ENCODE assay signal across 22 cellular contexts in genomic region chr2:73891276-73891901, GRCh38. TPM values are rescaled to one million over a fixed set of nuclear protein-coding genes. Genes with fewer than 3 reads are reported as not detected.
DNase-seq lines count a peak whose midpoint lies in the region; ATAC-seq and TF ChIP-seq lines count a peak whose summit lies in the region.
"Had no signal": no experiment of that assay in that cellular context is flagged by ENCODE, and none has a peak within 500 bp of the region (broad histone marks: within the 10 kb centered on the region; RNA-seq: fewer than 3 reads in every experiment).

No MANE protein-coding gene starts in this region.

- intact Hi-C loops in colonic mucosa (cut with DNase I): no loop called here

- no peaks in the 10 kb centered on the region for H3K27me3 ChIP-seq in colonic mucosa
- no peaks in the 10 kb centered on the region for H3K27me3 ChIP-seq in neural progenitor cell
- no peaks in the 10 kb centered on the region for H3K27me3 ChIP-seq in right atrium auricular region
- H3K27me3 ChIP-seq: BLaER1 treated with 17β-estradiol and CSF1 and Interleukin-3, amounts not matched to agents 10 nM and 100 nM; SJSA1 had no signal

- H3K4me1 Mint-ChIP-seq in activated T-helper 17 cell treated with anti-CD3 and anti-CD28 coated beads, Interleukin-2, amount 50 U/mL, for 72 hours: peaks cover 31% of the 10 kb centered on the region
- H3K4me1 Mint-ChIP-seq in neural progenitor cell (no peaks in the 10 kb centered on the region), type B pancreatic cell (ENCODE audit: unreplicated experiment) (peaks cover 9% of the 10 kb centered on the region)

- DNase-seq in colonic mucosa: no peak
- no peak for DNase-seq in neural progenitor cell (ENCODE audit: low spot score)
- DNase-seq in type B pancreatic cell (ENCODE audit: extremely low spot score, unreplicated experiment): peak; percentile 63
- DNase-seq in NCI-H187 (lab: John Stamatoyannopoulos, UW): no peak
- no peak for DNase-seq in right atrium auricular region (ENCODE audit: low spot score)
- DNase-seq: activated CD4-positive, alpha-beta T cell treated with anti-CD3 and anti-CD28 coated beads, Interleukin-2, amount 10 ng/mL, durations not matched to agents 7 days and 5 days; Caco-2; DMS79 treated with DMSO at 0.1 percent for 48 hours; GF-D8; NCI-H1417; NCI-H2081 treated with DMSO at 0.1 percent for 48 hours; NCI-H446; posterior cingulate gyrus; RPMI8226; stimulated activated naive CD4-positive, alpha-beta T cell treated with Interleukin-2 at 50 U/mL for 16 hours had no signal

- H3K9ac ChIP-seq in colonic mucosa (ENCODE audit: low read depth in 2 of 2, low read length in 2 of 2) (no peak overlapping the region), neural progenitor cell (no peak overlapping the region)
- H3K9ac ChIP-seq: BLaER1 treated with 17β-estradiol and CSF1 and Interleukin-3, amounts not matched to agents 10 nM and 100 nM had no signal

- H3K27me3 Mint-ChIP-seq in activated T-helper 17 cell treated with anti-CD3 and anti-CD28 coated beads, Interleukin-2, amount 50 U/mL, for 72 hours: no peaks in the 10 kb centered on the region
- H3K27me3 Mint-ChIP-seq in neural progenitor cell (ENCODE audit: insufficient read depth, low read depth) (peaks cover 4% of the 10 kb centered on the region), type B pancreatic cell (peaks cover 12% of the 10 kb centered on the region)

- peak overlapping the region; percentile 47 for H3K27ac Mint-ChIP-seq in activated T-helper 17 cell treated with anti-CD3 and anti-CD28 coated beads, Interleukin-2, amount 50 U/mL, for 72 hours
- no peak overlapping the region for H3K27ac Mint-ChIP-seq in neural progenitor cell
- H3K27ac Mint-ChIP-seq in type B pancreatic cell: peak overlapping the region; percentile 31
- H3K27ac Mint-ChIP-seq: activated T-helper 2 cell treated with anti-CD3 and anti-CD28 coated beads, Interferon-gamma antibody, Interleukin-2, Interleukin-4, amounts not matched to agents 10 μg/mL and 5 μg/mL and 100 μg/mL, durations not matched to agents 14 hours and 24 hours and 36 hours had no signal

- H3K9me3 ChIP-seq in colonic mucosa (no peaks in the 10 kb centered on the region), neural progenitor cell (ENCODE audit: low read depth) (no peaks in the 10 kb centered on the region), right atrium auricular region (no peaks in the 10 kb centered on the region)
- H3K9me3 ChIP-seq: BLaER1 treated with 17β-estradiol and CSF1 and Interleukin-3, amounts not matched to agents 10 nM and 100 nM; Caco-2; SJSA1 had no signal

- no peaks in the 10 kb centered on the region for H4K20me1 ChIP-seq in neural progenitor cell (ENCODE audit: low read depth)

- H3K79me2 ChIP-seq in neural progenitor cell (ENCODE audit: low read depth): no peaks in the 10 kb centered on the region

- no peaks in the 10 kb centered on the region for H3K36me3 ChIP-seq in colonic mucosa
- H3K36me3 ChIP-seq in neural progenitor cell: no peaks in the 10 kb centered on the region
- H3K36me3 ChIP-seq in right atrium auricular region: no peaks in the 10 kb centered on the region
- H3K36me3 ChIP-seq: BLaER1 treated with 17β-estradiol and CSF1 and Interleukin-3, amounts not matched to agents 10 nM and 100 nM had no signal

- peak overlapping the region; percentile 50 for H3K27ac ChIP-seq in colonic mucosa
- no peak overlapping the region for H3K27ac ChIP-seq in neural progenitor cell
- H3K27ac ChIP-seq in right atrium auricular region: no peak overlapping the region
- H3K27ac ChIP-seq: BLaER1 treated with 17β-estradiol and CSF1 and Interleukin-3, amounts not matched to agents 10 nM and 100 nM; SJSA1 had no signal

- H3K4me1 ChIP-seq in colonic mucosa (no peaks in the 10 kb centered on the region), neural progenitor cell (peaks cover 2% of the 10 kb centered on the region), right atrium auricular region (no peaks in the 10 kb centered on the region)
- H3K4me1 ChIP-seq: Caco-2 had no signal

- no peak overlapping the region for H3K4me3 Mint-ChIP-seq in activated T-helper 17 cell treated with anti-CD3 and anti-CD28 coated beads, Interleukin-2, amount 50 U/mL, for 72 hours
- H3K4me3 Mint-ChIP-seq in neural progenitor cell (peak overlapping the region; percentile 56), type B pancreatic cell (no peak overlapping the region)
- H3K4me3 Mint-ChIP-seq: activated CD4-positive, alpha-beta T cell treated with anti-CD3 and anti-CD28 coated beads, Interleukin-2, amount 10 ng/mL, durations not matched to agents 7 days and 5 days; neural crest cell had no signal

- H3K9me3 Mint-ChIP-seq in activated T-helper 17 cell treated with anti-CD3 and anti-CD28 coated beads, Interleukin-2, amount 50 U/mL, for 72 hours: no peaks in the 10 kb centered on the region
- H3K9me3 Mint-ChIP-seq in neural progenitor cell (no peaks in the 10 kb centered on the region), type B pancreatic cell (no peaks in the 10 kb centered on the region)
- H3K9me3 Mint-ChIP-seq: neural crest cell had no signal

- ATAC-seq in activated T-helper 17 cell treated with anti-CD3 and anti-CD28 coated beads, Interleukin-2, amount 50 U/mL, for 72 hours (replicated peaks): no peak
- no peak for ATAC-seq in HG02870 (IDR thresholded peaks at IDR 0.05; ENCODE audit: unreplicated experiment)
- ATAC-seq: activated naive CD4-positive, alpha-beta T cell treated with anti-CD3 and anti-CD28 coated beads, Interleukin-2, amount 50 U/mL, for 72 hours had no signal

- H3K4me2 ChIP-seq in neural progenitor cell: no peak overlapping the region
- H3K4me2 ChIP-seq: BLaER1 treated with 17β-estradiol and CSF1 and Interleukin-3, amounts not matched to agents 10 nM and 100 nM had no signal

- TF ChIP-seq CTCF in colonic mucosa (IDR thresholded peaks at IDR 0.05): no peak
- no peak for TF ChIP-seq CTCF in neural progenitor cell (IDR thresholded peaks at IDR 0.05)
- no peak for TF ChIP-seq CTCF in type B pancreatic cell (conservative IDR thresholded peaks at IDR 0.05)
- TF ChIP-seq CTCF in right atrium auricular region (IDR thresholded peaks at IDR 0.05): no peak

- H3F3A ChIP-seq in neural progenitor cell (ENCODE audit: low read depth): no peaks in the 10 kb centered on the region

- no peak overlapping the region for H3K4me3 ChIP-seq in colonic mucosa
- no peak overlapping the region for H3K4me3 ChIP-seq in neural progenitor cell
- no peak overlapping the region for H3K4me3 ChIP-seq in right atrium auricular region
- H3K4me3 ChIP-seq: BLaER1 treated with 17β-estradiol and CSF1 and Interleukin-3, amounts not matched to agents 10 nM and 100 nM; SJSA1 had no signal

- no peak overlapping the region for H2AFZ ChIP-seq in neural progenitor cell (replicated peaks)

- H3K36me3 Mint-ChIP-seq in activated T-helper 17 cell treated with anti-CD3 and anti-CD28 coated beads, Interleukin-2, amount 50 U/mL, for 72 hours (ENCODE audit: low read depth): peaks cover 3% of the 10 kb centered on the region
- H3K36me3 Mint-ChIP-seq in neural progenitor cell (no peaks in the 10 kb centered on the region), type B pancreatic cell (no peaks in the 10 kb centered on the region)

RNA-seq across cellular contexts. Expression of gene ACTG2, which starts 1.4 kb away (rescaled TPM):
- not detected for total RNA-seq in activated T-helper 17 cell treated with anti-CD3 and anti-CD28 coated beads, Interleukin-2, amount 50 U/mL, for 72 hours
- 1,000 to 10,000 TPM in 1 of 2 donors, 10 to 100 TPM in 1; 25.4 to 1,198 TPM for total RNA-seq in colonic mucosa
- total RNA-seq in neural progenitor cell (ENCODE audit: low replicate concordance): 0.19 and 0.32 TPM in 2 replicates
- 4.2 and 13.7 TPM in 2 replicates for total RNA-seq in type B pancreatic cell (ENCODE audit: low replicate concordance)
- total RNA-seq in right atrium auricular region: 10 to 100 TPM in 1 of 2 donors, 1 to 10 TPM in 1; 3.7 to 23.8 TPM
- total RNA-seq: activated CD4-positive, alpha-beta T cell treated with anti-CD3 and anti-CD28 coated beads, Interleukin-2, amount 10 ng/mL, durations not matched to agents 7 days and 5 days; neural crest cell had no signal

RNA-seq across cellular contexts. Expression of gene DGUOK, which starts 35.3 kb away (rescaled TPM):
- total RNA-seq in activated T-helper 17 cell treated with anti-CD3 and anti-CD28 coated beads, Interleukin-2, amount 50 U/mL, for 72 hours: 10 to 100 TPM; 66.7 to 87.8 TPM
- total RNA-seq in colonic mucosa (10 to 100 TPM; 55.0 to 56.3 TPM), neural progenitor cell (ENCODE audit: low replicate concordance) (79.0 and 85.5 TPM in 2 replicates), type B pancreatic cell (ENCODE audit: low replicate concordance) (59.3 and 73.4 TPM in 2 replicates), right atrium auricular region (10 to 100 TPM; 33.7 to 36.2 TPM)
